Comparison of ENCODE assay signal across 16 cellular contexts in genomic region chr13:114104626-114105350, GRCh38. TPM values are rescaled to one million over a fixed set of nuclear protein-coding genes. Genes with fewer than 3 reads are reported as not detected.
A peak's percentile ranks its signal among the peaks of the same experiment; 100 is the strongest.
DNase-seq lines count a peak whose midpoint lies in the region; ATAC-seq, FAIRE-seq and TF ChIP-seq lines count a peak whose summit lies in the region.
"Had no signal": no experiment of that assay in that cellular context is flagged by ENCODE, and none has a peak within 500 bp of the region (broad histone marks: within the 10 kb centered on the region; RNA-seq: fewer than 3 reads in every experiment).

No MANE protein-coding gene starts in this region.

- no TSS peak for BruUV-seq in OCI-LY7 (replicated peaks; lab: Mats Ljungman, UMichigan)

- H3F3A ChIP-seq in SK-N-SH (replicated peaks; ENCODE audit: insufficient read depth): peaks cover 40% of the 10 kb centered on the region

- peaks cover 91% of the 10 kb centered on the region for H3K79me2 ChIP-seq in SK-N-SH (ENCODE audit: insufficient read depth)
- no peaks in the 10 kb centered on the region for H3K79me2 ChIP-seq in OCI-LY7 (ENCODE audit: insufficient read depth, low read depth, low read length)

- no peak for TF ChIP-seq RAD21 in SK-N-SH (IDR thresholded peaks at IDR 0.05; ENCODE audit: low read length)

- H3K27ac ChIP-seq in SK-N-SH (ENCODE audit: low read depth in 2 of 2, low read length in 1 of 2) (peak overlapping the region in 1 of 2 experiments; percentile 87; a peak in 2 of 4 replicates), WERI-Rb-1 (no peak overlapping the region), kidney (ENCODE audit: low read depth in 2 of 2, low read length in 2 of 2) (no peak overlapping the region), OCI-LY7 (ENCODE audit: low read depth, low read length, poor library complexity, severe bottlenecking) (no peak overlapping the region)

- H3K4me2 ChIP-seq in SK-N-SH (no peak overlapping the region), OCI-LY7 (ENCODE audit: low read length) (no peak overlapping the region)

- H3K9me2 ChIP-seq in SK-N-SH: no peaks in the 10 kb centered on the region
- H3K9me2 ChIP-seq in OCI-LY7 (ENCODE audit: insufficient read depth, low read length): no peaks in the 10 kb centered on the region

- peaks cover 0 to 4% of the 10 kb centered on the region in 2 experiments for H3K36me3 ChIP-seq in SK-N-SH (replicated peaks in 1 of 2; ENCODE audit: control insufficient read depth in 1 of 2, insufficient read depth in 2 of 2, low read length in 1 of 2)
- no peaks in the 10 kb centered on the region for H3K36me3 ChIP-seq in WERI-Rb-1
- H3K36me3 ChIP-seq in kidney (ENCODE audit: control insufficient read depth in 1 of 2, insufficient read depth in 2 of 2, low read length in 2 of 2): no peaks in the 10 kb centered on the region
- H3K36me3 ChIP-seq in OCI-LY7 (ENCODE audit: insufficient read depth, low read length): no peaks in the 10 kb centered on the region

- H3K27me3 ChIP-seq in SK-N-SH (ENCODE audit: insufficient read depth) (no peaks in the 10 kb centered on the region), WERI-Rb-1 (ENCODE audit: insufficient read depth, low read depth, severe bottlenecking) (no peaks in the 10 kb centered on the region)

- H3K4me3 ChIP-seq in SK-N-SH (ENCODE audit: low read depth in 2 of 2, low read length in 1 of 2) (no peak overlapping the region), WERI-Rb-1 (ENCODE audit: low read depth, low read length) (no peak overlapping the region), kidney (ENCODE audit: low read length in 2 of 2) (no peak overlapping the region), OCI-LY7 (ENCODE audit: low read depth, low read length, poor library complexity, severe bottlenecking) (no peak overlapping the region)

- peaks cover 59% of the 10 kb centered on the region for H3K4me1 Mint-ChIP-seq in stimulated activated memory B cell treated with anti-CD40 and anti-IgM and Interleukin-4, amounts not matched to agents 10 μg/mL and 1 μg/mL and 100 μg/mL, for 72 hours
- H3K4me1 Mint-ChIP-seq in endothelial cell (ENCODE audit: unreplicated experiment): peaks cover 42% of the 10 kb centered on the region

- H3K9me3 ChIP-seq in SK-N-SH: no peaks in the 10 kb centered on the region
- H3K9me3 ChIP-seq in WERI-Rb-1 (ENCODE audit: severe bottlenecking): peaks cover 12% of the 10 kb centered on the region
- H3K9me3 ChIP-seq in kidney (ENCODE audit: control insufficient read depth in 1 of 2, low read length in 2 of 2): no peaks in the 10 kb centered on the region
- H3K9me3 ChIP-seq in OCI-LY7 (ENCODE audit: low read length): no peaks in the 10 kb centered on the region

- H3K9ac ChIP-seq in SK-N-SH (no peak overlapping the region), kidney (ENCODE audit: low read length in 2 of 2) (no peak overlapping the region)

- H3K36me3 Mint-ChIP-seq in stimulated activated memory B cell treated with anti-CD40 and anti-IgM and Interleukin-4, amounts not matched to agents 10 μg/mL and 1 μg/mL and 100 μg/mL, for 72 hours: peaks cover 6% of the 10 kb centered on the region
- peaks cover 14% of the 10 kb centered on the region for H3K36me3 Mint-ChIP-seq in endothelial cell (ENCODE audit: low read depth, unreplicated experiment)

- intact Hi-C loops in kidney (cut with DNase I) (no loop called here), OCI-LY7 (cut with micrococcal nuclease; ENCODE audit: unreplicated experiment) (no loop called here)

- TF ChIP-seq EP300 in SK-N-SH (IDR thresholded peaks at IDR 0.05; ENCODE audit: borderline replicate concordance in 1 of 2, low read depth in 1 of 2, low read length in 1 of 2): no peak

- no peak overlapping the region for H2AFZ ChIP-seq in SK-N-SH (ENCODE audit: low read depth)
- no peak overlapping the region for H2AFZ ChIP-seq in OCI-LY7 (ENCODE audit: low read length)

- FAIRE-seq in kidney (lab: Jason Lieb, UNC): no peak
- FAIRE-seq: frontal cortex, GM12892 had no signal

- no peaks in the 10 kb centered on the region for H3K27me3 Mint-ChIP-seq in stimulated activated memory B cell treated with anti-CD40 and anti-IgM and Interleukin-4, amounts not matched to agents 10 μg/mL and 1 μg/mL and 100 μg/mL, for 72 hours
- peaks cover 13% of the 10 kb centered on the region for H3K27me3 Mint-ChIP-seq in endothelial cell (ENCODE audit: unreplicated experiment)
- H3K27me3 Mint-ChIP-seq: dendritic cell treated with granulocyte-macrophage colony-stimulating factor and Interleukin-4, amounts not matched to agents 40 ng/mL and 50 ng/mL, for 4 days had no signal

- H3K27ac Mint-ChIP-seq in stimulated activated memory B cell treated with anti-CD40 and anti-IgM and Interleukin-4, amounts not matched to agents 10 μg/mL and 1 μg/mL and 100 μg/mL, for 72 hours: peak overlapping the region; percentile 63
- no peak overlapping the region for H3K27ac Mint-ChIP-seq in endothelial cell (ENCODE audit: unreplicated experiment)
- H3K27ac Mint-ChIP-seq: dendritic cell treated with granulocyte-macrophage colony-stimulating factor and Interleukin-4, amounts not matched to agents 40 ng/mL and 50 ng/mL, for 4 days had no signal

- POLR2A ChIA-PET in SK-N-SH (lab: Yijun Ruan, JAX) (no interaction called here), OCI-LY7 (lab: Charles Lee) (no interaction called here)

- peaks cover 23 to 59% of the 10 kb centered on the region in 2 experiments for H3K4me1 ChIP-seq in SK-N-SH (ENCODE audit: control insufficient read depth in 1 of 2, insufficient read depth in 2 of 2, low read depth in 1 of 2, low read length in 1 of 2)
- H3K4me1 ChIP-seq in kidney (ENCODE audit: control insufficient read depth in 1 of 2, insufficient read depth in 1 of 2, low read depth in 1 of 2, low read length in 2 of 2): peaks cover 0 to 3% of the 10 kb centered on the region in 2 donors
- peaks cover 15% of the 10 kb centered on the region for H3K4me1 ChIP-seq in OCI-LY7 (ENCODE audit: insufficient read depth, low read length, poor library complexity, severe bottlenecking)

- no peak for TF ChIP-seq CTCF in SK-N-SH (IDR thresholded peaks at IDR 0.05)
- no peak for TF ChIP-seq CTCF in WERI-Rb-1 (IDR thresholded peaks at IDR 0.05; ENCODE audit: low read depth, low read length)
- no peak for TF ChIP-seq CTCF in kidney (IDR thresholded peaks at IDR 0.05; ENCODE audit: borderline replicate concordance, extremely low read depth, insufficient read depth)
- TF ChIP-seq CTCF in OCI-LY7 (conservative IDR thresholded peaks at IDR 0.05; ENCODE audit: low read length): no peak
- no peak for TF ChIP-seq CTCF in endothelial cell (IDR thresholded peaks at IDR 0.05; ENCODE audit: unreplicated experiment)

- CTCF ChIA-PET in SK-N-SH (lab: Yijun Ruan, JAX) (interaction anchor here (1.3 kb wide), 1 partner anchor 122 kb away, joined by 7 read pairs; no protein-coding TSS in a partner anchor), OCI-LY7 (lab: Charles Lee; ENCODE audit: unreplicated experiment) (no interaction called here)

- H4K20me1 ChIP-seq in SK-N-SH (ENCODE audit: insufficient read depth): peaks cover 62% of the 10 kb centered on the region
- H4K20me1 ChIP-seq in OCI-LY7 (ENCODE audit: insufficient read depth, low read length): no peaks in the 10 kb centered on the region

- ATAC-seq in SK-N-SH treated with all-trans-retinoic acid at 6 μM for 48 hours: no peak
- ATAC-seq in stimulated activated memory B cell treated with anti-CD40 and anti-IgM and Interleukin-4, amounts not matched to agents 10 μg/mL and 1 μg/mL and 100 μg/mL, for 72 hours: peak; percentile 28

- DNase-seq in SK-N-SH (peak; percentile 42), WERI-Rb-1 (peak; percentile 12), kidney (peak; percentile 69), OCI-LY7 (ENCODE audit: low spot score) (no peak), SK-N-DZ (ENCODE audit: low spot score) (no peak), endothelial cell (ENCODE audit: low spot score) (no peak)
- DNase-seq: DMS53; NCI-H2227 treated with DMSO at 0.1 percent for 48 hours; SHP77 treated with DMSO at 0.1 percent for 48 hours; stimulated activated CD4-positive, alpha-beta T cell treated with anti-CD3 and anti-CD28 coated beads, Interleukin-4, amount 100 ng/mL, for 1 hour; substantia nigra had no signal

- 91% methylated on average over 14 of the region's 23 CpGs for WGBS in SK-N-SH (ENCODE audit: low lambda C conversion rate)

- no peak overlapping the region for H3K4me3 Mint-ChIP-seq in stimulated activated memory B cell treated with anti-CD40 and anti-IgM and Interleukin-4, amounts not matched to agents 10 μg/mL and 1 μg/mL and 100 μg/mL, for 72 hours
- H3K4me3 Mint-ChIP-seq in endothelial cell (ENCODE audit: unreplicated experiment): no peak overlapping the region
- H3K4me3 Mint-ChIP-seq: dendritic cell treated with granulocyte-macrophage colony-stimulating factor and Interleukin-4, amounts not matched to agents 40 ng/mL and 50 ng/mL, for 4 days had no signal

- no peaks in the 10 kb centered on the region for H3K9me3 Mint-ChIP-seq in stimulated activated memory B cell treated with anti-CD40 and anti-IgM and Interleukin-4, amounts not matched to agents 10 μg/mL and 1 μg/mL and 100 μg/mL, for 72 hours
- H3K9me3 Mint-ChIP-seq in endothelial cell (ENCODE audit: unreplicated experiment): no peaks in the 10 kb centered on the region
- H3K9me3 Mint-ChIP-seq: dendritic cell treated with granulocyte-macrophage colony-stimulating factor and Interleukin-4, amounts not matched to agents 40 ng/mL and 50 ng/mL, for 4 days had no signal

TF ChIP-seq in SK-N-SH, 30 proteins besides CTCF, POLR2A, EP300 and RAD21 (continues in another document):
- no peak for TF ChIP-seq MAX (IDR thresholded peaks at IDR 0.05; ENCODE audit: low read depth)
- TF ChIP-seq GABPA (IDR thresholded peaks at IDR 0.05; ENCODE audit: low read depth): no peak
- TF ChIP-seq TAF1 (IDR thresholded peaks at IDR 0.05; ENCODE audit: borderline replicate concordance, low read depth, low read length): no peak

TF ChIP-seq in SK-N-SH treated with all-trans-retinoic acid at 6 μM for 48 hours, 23 proteins besides CTCF, POLR2A, EP300 and RAD21 (continues in another document):
- TF ChIP-seq SNAI2 (CRISPR knock-in tag; IDR thresholded peaks at IDR 0.05) (no peak), ZFP30 (CRISPR knock-in tag; IDR thresholded peaks at IDR 0.05) (no peak), CSDC2 (CRISPR knock-in tag; IDR thresholded peaks at IDR 0.05) (no peak)

RNA-seq across cellular contexts. Expression of gene RASA3, which starts 27.6 kb away (rescaled TPM):
- 23.9 and 25.1 TPM in 2 replicates for polyA plus RNA-seq in SK-N-SH (2012; rRNA removed)
- 17.3 and 20.8 TPM in 2 replicates for polyA plus RNA-seq in SK-N-SH (2012; cell fraction: cytosol; rRNA removed)
- polyA plus RNA-seq in SK-N-SH (2012; cell fraction: nucleus; rRNA removed): 26.8 and 31.9 TPM in 2 replicates
- 28.8 TPM for total RNA-seq in kidney
- polyA plus RNA-seq in kidney (ENCODE audit: insufficient read depth, low read depth, low replicate concordance): 4.2 TPM
- total RNA-seq in OCI-LY7 (2014; rRNA removed; shearing (Covaris generic)): 3.6 and 4.4 TPM in 2 replicates
- total RNA-seq in OCI-LY7 (2022): 15.0 and 17.9 TPM in 2 replicates
- 14.5 and 15.7 TPM in 2 replicates for polyA plus RNA-seq in SK-N-DZ (2014; cell fraction: cytosol; rRNA removed)
- 14.6 and 15.5 TPM in 2 replicates for polyA plus RNA-seq in SK-N-DZ (2014; cell fraction: nucleus; rRNA removed)
- 34.0 TPM for total RNA-seq in endothelial cell (ENCODE audit: unreplicated experiment)

Comparison
In these comparisons a context has a peak if more than half of its experiments do, and no peak if none do; other contexts are left out.
1. DNase-seq: peak in SK-N-SH (single experiment), WERI-Rb-1 (single experiment) and kidney (single experiment); none in OCI-LY7 (single experiment), SK-N-DZ (single experiment) and endothelial cell (single experiment).